1 cellular context compared by ENCODE assay signal in the genomic region with DNA sequence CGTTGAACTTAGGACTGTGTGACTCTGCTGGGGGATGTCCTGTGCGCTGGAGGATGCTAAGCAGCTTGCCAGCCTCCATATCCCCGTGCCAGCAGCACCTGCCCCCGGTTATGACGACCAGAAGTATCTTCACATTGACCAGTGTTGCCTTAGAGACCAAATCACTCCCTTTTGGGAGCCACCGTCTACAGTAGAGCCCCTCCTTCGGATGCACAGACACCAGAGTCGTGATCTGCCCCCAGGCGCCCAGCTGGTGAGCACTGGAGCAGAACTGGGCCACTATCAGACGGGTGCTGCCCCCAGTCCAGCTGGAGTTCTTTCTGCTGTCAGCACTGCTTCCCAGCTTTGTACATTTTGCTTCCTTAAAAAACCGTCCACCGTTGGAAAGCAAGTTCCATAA.
TF ChIP-seq lines count a peak whose summit lies in the region.

No MANE protein-coding gene starts in this region.

TF ChIP-seq in GM12878, 131 proteins besides CTCF, POLR2A, EP300 and RAD21 (continued from another document):
- no peak for TF ChIP-seq EGR1 (IDR thresholded peaks at IDR 0.05; ENCODE audit: borderline replicate concordance in 1 of 2, low read depth in 2 of 2, low read length in 2 of 2)
- TF ChIP-seq MTA3 (IDR thresholded peaks at IDR 0.05; ENCODE audit: borderline replicate concordance, low read length) = no peak
- TF ChIP-seq PAX8 (IDR thresholded peaks at IDR 0.05) = no peak
- TF ChIP-seq JUNB (IDR thresholded peaks at IDR 0.05) = no peak
- no peak for TF ChIP-seq POLR2AphosphoS2 (IDR thresholded peaks at IDR 0.05; ENCODE audit: low read depth, low read length)
- peak; percentile 50; the same call in 1 of the 2 replicates for TF ChIP-seq PAX5 (IDR thresholded peaks at IDR 0.05; ENCODE audit: borderline replicate concordance, low read depth, low read length)
